Comparison of ENCODE assay signal across 10 cellular contexts in genomic region chr19:50258918-50259372, GRCh38. TPM values are rescaled to one million over a fixed set of nuclear protein-coding genes. Genes with fewer than 3 reads are reported as not detected.
DNase-seq lines count a peak whose midpoint lies in the region; ATAC-seq, FAIRE-seq and TF ChIP-seq lines count a peak whose summit lies in the region.
"Had no signal": no experiment of that assay in that cellular context is flagged by ENCODE, and none has a peak within 500 bp of the region (broad histone marks: within the 10 kb centered on the region; RNA-seq: fewer than 3 reads in every experiment).

No MANE protein-coding gene starts in this region.

- H3K9me3 ChIP-seq in heart left ventricle (no peaks in the 10 kb centered on the region), Panc1 (ENCODE audit: control insufficient read depth, insufficient read depth, low read depth, low read length) (no peaks in the 10 kb centered on the region), keratinocyte (ENCODE audit: control insufficient read depth, low read depth, low read length) (peaks cover 17% of the 10 kb centered on the region), upper lobe of right lung (no peaks in the 10 kb centered on the region)

- dilution Hi-C loops in keratinocyte (cut with MboI; ENCODE audit: extremely low pct_ligation_motif_present, low sequenced_read_pairs): no loop called here

- ATAC-seq in heart left ventricle (no peak), Panc1 (peak; percentile 79), upper lobe of right lung (peak; percentile 60), GM21528 (IDR thresholded peaks at IDR 0.05; ENCODE audit: low FRiP score, unreplicated experiment) (no peak), HG02981 (IDR thresholded peaks at IDR 0.05; ENCODE audit: unreplicated experiment) (no peak)

- H3K4me2 ChIP-seq in keratinocyte (ENCODE audit: control insufficient read depth, extremely low read depth, insufficient read depth, low read depth, low read length): no peak overlapping the region

- H3K27ac ChIP-seq in heart left ventricle: no peak overlapping the region
- no peak overlapping the region for H3K27ac ChIP-seq in Panc1 (ENCODE audit: low read length)
- H3K27ac ChIP-seq in keratinocyte (ENCODE audit: control insufficient read depth, insufficient read depth, low read length): no peak overlapping the region
- no peak overlapping the region for H3K27ac ChIP-seq in upper lobe of right lung

- H2AFZ ChIP-seq in keratinocyte (ENCODE audit: control insufficient read depth, low read length): no peak overlapping the region

- 38 to 53% (median 46%) methylated on average over 16 to 25 of the region's 25 CpGs for WGBS in heart left ventricle, 4 donors

- no peaks in the 10 kb centered on the region for H3K9me1 ChIP-seq in keratinocyte (ENCODE audit: control insufficient read depth, extremely low read depth, insufficient read depth, low read length)

- H3K36me3 ChIP-seq in heart left ventricle (peaks cover 0 to 52% (median 13%) of the 10 kb centered on the region in 9 donors), Panc1 (ENCODE audit: control insufficient read depth, insufficient read depth, low read length) (no peaks in the 10 kb centered on the region), keratinocyte (ENCODE audit: control insufficient read depth in 2 of 2, extremely low read depth in 1 of 2, insufficient read depth in 2 of 2, low read length in 2 of 2) (no peaks in the 10 kb centered on the region), upper lobe of right lung (peaks cover 14% of the 10 kb centered on the region)

- H3K4me1 ChIP-seq in heart left ventricle (no peaks in the 10 kb centered on the region), Panc1 (ENCODE audit: control insufficient read depth, insufficient read depth, low read length) (no peaks in the 10 kb centered on the region), keratinocyte (ENCODE audit: control insufficient read depth, extremely low read depth, insufficient read depth, low read length) (no peaks in the 10 kb centered on the region), upper lobe of right lung (no peaks in the 10 kb centered on the region)

- TF ChIP-seq POLR2A in heart left ventricle (IDR thresholded peaks at IDR 0.05): no peak

- FAIRE-seq in keratinocyte (lab: Jason Lieb, UNC): no peak
- FAIRE-seq: astrocyte had no signal

- DNase-seq in heart left ventricle (no peak), cardiac septum (ENCODE audit: low spot score) (no peak), Panc1 (ENCODE audit: low read depth, low spot score) (no peak), keratinocyte (ENCODE audit: low read depth, low spot score) (no peak), upper lobe of right lung (no peak), EL (no peak)
- DNase-seq: kidney glomerular epithelial cell had no signal

- BruUV-seq in Panc1 (replicated peaks; lab: Mats Ljungman, UMichigan): no TSS peak

- intact Hi-C loops in heart left ventricle (cut with DNase I): no loop called here
- intact Hi-C loops in cardiac septum (cut with DNase I): no loop called here
- intact Hi-C loops in Panc1 (cut with micrococcal nuclease; ENCODE audit: unreplicated experiment): no loop called here
- intact Hi-C loops in upper lobe of right lung (cut with DNase I): no loop called here

- H3K4me3 ChIP-seq in heart left ventricle (no peak overlapping the region), Panc1 (ENCODE audit: low read depth in 2 of 2, low read length in 2 of 2) (no peak overlapping the region), keratinocyte (ENCODE audit: control insufficient read depth in 2 of 3, extremely low read depth in 1 of 3, insufficient read depth in 2 of 3, low read depth in 1 of 3, low read length in 3 of 3) (no peak overlapping the region), upper lobe of right lung (no peak overlapping the region)

- in situ Hi-C loops in Panc1 (cut with HindIII; ENCODE audit: low pct_unique_long_range_greater_than_20kb, low sequenced_read_pairs): no loop called here

- CTCF ChIA-PET in Panc1 (lab: Charles Lee): interaction anchor here (0.5 to 1.7 kb wide), 3 partner anchors 13 to 93 kb away, joined by 3 to 4 read pairs (median 4); no protein-coding TSS in a partner anchor

- no peak overlapping the region for H3K9ac ChIP-seq in keratinocyte (ENCODE audit: control insufficient read depth, extremely low read depth, insufficient read depth, low read length)

- no peaks in the 10 kb centered on the region for H4K20me1 ChIP-seq in keratinocyte (ENCODE audit: control insufficient read depth, extremely low read depth, insufficient read depth, low read length)

- no peaks in the 10 kb centered on the region for H3K79me2 ChIP-seq in keratinocyte (ENCODE audit: control insufficient read depth, insufficient read depth, low read length)

- POLR2A ChIA-PET in Panc1 (lab: Charles Lee): no interaction called here

- no peaks in the 10 kb centered on the region for H3K27me3 ChIP-seq in heart left ventricle
- H3K27me3 ChIP-seq in Panc1 (ENCODE audit: control insufficient read depth, insufficient read depth, low read length): no peaks in the 10 kb centered on the region
- H3K27me3 ChIP-seq in keratinocyte (ENCODE audit: control insufficient read depth, extremely low read depth, insufficient read depth, low read length): no peaks in the 10 kb centered on the region
- no peaks in the 10 kb centered on the region for H3K27me3 ChIP-seq in upper lobe of right lung

- peak; percentile 30 to 56 (median 42) for TF ChIP-seq CTCF in heart left ventricle (IDR thresholded peaks at IDR 0.05)
- peak; percentile 88 for TF ChIP-seq CTCF in Panc1 (IDR thresholded peaks at IDR 0.05)
- peak in 2 of 3 experiments; percentile 15 to 24 for TF ChIP-seq CTCF in keratinocyte (optimal IDR thresholded peaks at IDR 0.05 in 1 of 3, IDR thresholded peaks at IDR 0.05 in 1 of 3, conservative IDR thresholded peaks at IDR 0.05 in 1 of 3; ENCODE audit: extremely low read depth in 1 of 3, insufficient read depth in 2 of 3, low read length in 3 of 3)
- TF ChIP-seq CTCF in upper lobe of right lung (IDR thresholded peaks at IDR 0.05): peak; percentile 58

RNA-seq across cellular contexts. Expression of gene MYH14, which starts 55.5 kb away (rescaled TPM):
- total RNA-seq in heart left ventricle (100 to 1,000 TPM in 3 of 9 donors, 10 to 100 TPM in 6; 65.7 to 120 (median 90.5) TPM), cardiac septum (85.4 TPM), Panc1 (2021; ENCODE audit: unreplicated experiment) (23.8 TPM), upper lobe of right lung (146 TPM)
- polyA plus RNA-seq in heart left ventricle (100 to 1,000 TPM in 1 of 2 donors, 10 to 100 TPM in 1; 45.8 to 132 TPM), keratinocyte (0.14 to 0.55 TPM (median 0.20 TPM) in 3 replicates)
- polyA plus RNA-seq in Panc1 (2012; ENCODE audit: insufficient read length): 24.8 TPM
- 5.2 TPM for polyA plus RNA-seq in keratinocyte (2011; ENCODE audit: low read depth)
- polyA plus RNA-seq in keratinocyte (2011; cell fraction: cytosol; rRNA removed): 0.55 and 0.69 TPM in 2 replicates
- 2.2 and 2.4 TPM in 2 replicates for polyA plus RNA-seq in keratinocyte (2011; cell fraction: nucleus; rRNA removed)
- 0.31 and 6.4 TPM in 2 replicates for polyA plus RNA-seq in keratinocyte (2012; ENCODE audit: low replicate concordance)
- polyA minus RNA-seq in keratinocyte: 0.10 to 1.5 TPM (median 0.20 TPM) in 3 replicates
- polyA minus RNA-seq in keratinocyte (2011; cell fraction: cytosol; rRNA and poly(A)+ RNA removed): 1.3 TPM
- polyA minus RNA-seq in keratinocyte (2011; cell fraction: nucleus; rRNA and poly(A)+ RNA removed): 1.5 and 2.7 TPM in 2 replicates
- total RNA-seq: astrocyte had no signal

Comparison
In these comparisons a context has a peak if more than half of its experiments do, and no peak if none do; other contexts are left out.
1. ATAC-seq: peak in Panc1 (single experiment) and upper lobe of right lung (single experiment); none in heart left ventricle (0 of 4), GM21528 (single experiment) and HG02981 (single experiment).
2. CTCF ChIP-seq: peak in every context shown above with its lines; median percentile 88 in Panc1; 58 in upper lobe of right lung; 42 in heart left ventricle; 20 in keratinocyte.